Comparison of ENCODE assay signal across 28 cellular contexts in genomic region chr1:2074944-2075740, GRCh38. TPM values are rescaled to one million over a fixed set of nuclear protein-coding genes. Genes with fewer than 3 reads are reported as not detected.
DNase-seq lines count a peak whose midpoint lies in the region; ATAC-seq and TF ChIP-seq lines count a peak whose summit lies in the region.
"Had no signal": no experiment of that assay in that cellular context is flagged by ENCODE, and none has a peak within 500 bp of the region (broad histone marks: within the 10 kb centered on the region; RNA-seq: fewer than 3 reads in every experiment).

No MANE protein-coding gene starts in this region.

- no peak overlapping the region for H3K27ac ChIP-seq in GM23338 (ENCODE audit: low read depth)
- peak overlapping the region; percentile 96 for H3K27ac ChIP-seq in angular gyrus (ENCODE audit: low read depth, low read length)
- H3K27ac ChIP-seq: breast epithelium, heart right ventricle, HL-60, left lung had no signal

- H3K4me3 ChIP-seq in GM23338, result no peak overlapping the region
- H3K4me3 ChIP-seq: heart right ventricle, left lung had no signal

- H2AFZ ChIP-seq in GM23338, result no peak overlapping the region

- peaks cover 20% of the 10 kb centered on the region for H3K4me1 Mint-ChIP-seq in GM23338
- no peaks in the 10 kb centered on the region for H3K4me1 Mint-ChIP-seq in endothelial cell (ENCODE audit: unreplicated experiment)
- peaks cover 0 to 12% of the 10 kb centered on the region in 2 donors for H3K4me1 Mint-ChIP-seq in natural killer cell treated with Interleukin-12 subunit alpha and Interleukin-12 subunit beta and Interleukin-15 and Interleukin-18, amount 100 ng/mL, for 72 hours (ENCODE audit: low read depth in 2 of 2)
- H3K4me1 Mint-ChIP-seq: IgD-negative memory B cell had no signal

- H3K27me3 ChIP-seq in GM23338 (ENCODE audit: insufficient read depth), result no peaks in the 10 kb centered on the region
- H3K27me3 ChIP-seq: breast epithelium had no signal

- H4K20me1 ChIP-seq in GM23338 (replicated peaks; ENCODE audit: insufficient read depth), result 0 out of 2 replicates have a peak, but pooled peaks cover 2% of the 10 kb centered on the region

- H3K4me1 ChIP-seq in GM23338 (ENCODE audit: insufficient read depth), result no peaks in the 10 kb centered on the region
- H3K4me1 ChIP-seq: breast epithelium, heart right ventricle, left lung had no signal

- H3F3A ChIP-seq in GM23338 (replicated peaks; ENCODE audit: low read depth), result no peaks in the 10 kb centered on the region

- ATAC-seq in GM23338 (no peak), GM21786 (IDR thresholded peaks at IDR 0.05; ENCODE audit: unreplicated experiment) (no peak)
- no peak for ATAC-seq in natural killer cell treated with Interleukin-12 subunit alpha and Interleukin-12 subunit beta and Interleukin-15 and Interleukin-18, amount 100 ng/mL, for 72 hours
- ATAC-seq: activated CD8-positive, alpha-beta T cell treated with anti-CD3 and anti-CD28 coated beads, Interleukin-2, amount 10 ng/mL, durations not matched to agents 7 days and 5 days; heart right ventricle; left lung; naive thymus-derived CD8-positive, alpha-beta T cell had no signal

- H3K27ac Mint-ChIP-seq in GM23338 (peak overlapping the region; percentile 86), endothelial cell (ENCODE audit: unreplicated experiment) (no peak overlapping the region)
- H3K27ac Mint-ChIP-seq in natural killer cell treated with Interleukin-12 subunit alpha and Interleukin-12 subunit beta and Interleukin-15 and Interleukin-18, amount 100 ng/mL, for 72 hours, result no peak overlapping the region
- H3K27ac Mint-ChIP-seq: activated CD8-positive, alpha-beta T cell treated with anti-CD3 and anti-CD28 coated beads, Interleukin-2, amount 10 ng/mL, durations not matched to agents 7 days and 5 days; IgD-negative memory B cell; naive thymus-derived CD8-positive, alpha-beta T cell had no signal

- peaks cover 9% of the 10 kb centered on the region; the same call in 1 of the 2 replicates for H3K36me3 ChIP-seq in GM23338 (ENCODE audit: insufficient read depth)
- H3K36me3 ChIP-seq: breast epithelium, heart right ventricle had no signal

- DNase-seq in GM23338 (ENCODE audit: low spot score), result no peak
- DNase-seq in hypothalamus (lab: John Stamatoyannopoulos, UW), result peak in 28 of 51 donors; percentile 14 to 67 (median 40)
- DNase-seq in posterior cingulate gyrus, result peak in 6 of 10 donors; percentile 39 to 92 (median 57)
- no peak for DNase-seq in endothelial cell (ENCODE audit: low spot score)
- no peak for DNase-seq in stimulated activated CD4-positive, alpha-beta T cell treated with anti-CD3 and anti-CD28 coated beads, Interleukin-4, amount 100 ng/mL, for 24 hours
- no peak for DNase-seq in natural killer cell treated with Interleukin-12 subunit alpha and Interleukin-12 subunit beta and Interleukin-15 and Interleukin-18, amount 100 ng/mL, for 72 hours (ENCODE audit: low spot score)
- DNase-seq: activated CD4-positive, CD25-positive, alpha-beta regulatory T cell; activated CD8-positive, alpha-beta T cell treated with anti-CD3 and anti-CD28 coated beads, Interleukin-2, amount 10 ng/mL, durations not matched to agents 7 days and 5 days; activated gamma-delta T cell; cortex of kidney; GF-D8; NCI-H1417 treated with DMSO at 0.1 percent for 48 hours; NCI-H524; stimulated activated CD4-positive, alpha-beta T cell treated with anti-CD3 and anti-CD28 coated beads, Interleukin-2, amount 100 ng/mL, for 48 hours; stimulated activated naive CD4-positive, alpha-beta T cell treated with Interleukin-2 at 50 U/mL for 16 hours; T1000; trophoblast cell had no signal

- H3K27me3 Mint-ChIP-seq in GM23338 (ENCODE audit: insufficient read depth, low read depth, poor library complexity) (peaks cover 13% of the 10 kb centered on the region), endothelial cell (ENCODE audit: unreplicated experiment) (peaks cover 13% of the 10 kb centered on the region)
- H3K27me3 Mint-ChIP-seq in natural killer cell treated with Interleukin-12 subunit alpha and Interleukin-12 subunit beta and Interleukin-15 and Interleukin-18, amount 100 ng/mL, for 72 hours, result no peaks in the 10 kb centered on the region
- H3K27me3 Mint-ChIP-seq: IgD-negative memory B cell; naive thymus-derived CD8-positive, alpha-beta T cell had no signal

- H3K4me3 Mint-ChIP-seq in GM23338, result no peak overlapping the region
- no peak overlapping the region for H3K4me3 Mint-ChIP-seq in endothelial cell (ENCODE audit: unreplicated experiment)
- no peak overlapping the region for H3K4me3 Mint-ChIP-seq in natural killer cell treated with Interleukin-12 subunit alpha and Interleukin-12 subunit beta and Interleukin-15 and Interleukin-18, amount 100 ng/mL, for 72 hours
- H3K4me3 Mint-ChIP-seq: activated CD8-positive, alpha-beta T cell treated with anti-CD3 and anti-CD28 coated beads, Interleukin-2, amount 10 ng/mL, durations not matched to agents 7 days and 5 days; IgD-negative memory B cell; naive thymus-derived CD8-positive, alpha-beta T cell had no signal

- TF ChIP-seq CTCF in GM23338 (conservative IDR thresholded peaks at IDR 0.05; ENCODE audit: low read depth in 2 of 2) (no peak), endothelial cell (IDR thresholded peaks at IDR 0.05; ENCODE audit: unreplicated experiment) (no peak)

- H3K36me3 Mint-ChIP-seq in GM23338 (ENCODE audit: low read depth), result peaks cover 34% of the 10 kb centered on the region
- peaks cover 28% of the 10 kb centered on the region for H3K36me3 Mint-ChIP-seq in endothelial cell (ENCODE audit: low read depth, unreplicated experiment)
- H3K36me3 Mint-ChIP-seq in natural killer cell treated with Interleukin-12 subunit alpha and Interleukin-12 subunit beta and Interleukin-15 and Interleukin-18, amount 100 ng/mL, for 72 hours, result peaks cover 22% of the 10 kb centered on the region

- no peak overlapping the region for H3K4me2 ChIP-seq in GM23338

- H3K9me3 Mint-ChIP-seq in GM23338, result peaks cover 22% of the 10 kb centered on the region
- peaks cover 6% of the 10 kb centered on the region for H3K9me3 Mint-ChIP-seq in endothelial cell (ENCODE audit: unreplicated experiment)
- H3K9me3 Mint-ChIP-seq in natural killer cell treated with Interleukin-12 subunit alpha and Interleukin-12 subunit beta and Interleukin-15 and Interleukin-18, amount 100 ng/mL, for 72 hours, result peaks cover 13% of the 10 kb centered on the region

- intact Hi-C loops in posterior cingulate gyrus (cut with DNase I), result no loop called here

- peaks cover 57% of the 10 kb centered on the region for H3K79me2 ChIP-seq in GM23338 (replicated peaks; ENCODE audit: insufficient read depth)

- H3K9me2 ChIP-seq in GM23338 (ENCODE audit: insufficient read depth), result no peaks in the 10 kb centered on the region

TF ChIP-seq in GM23338, 12 proteins besides CTCF, POLR2A, EP300 and RAD21:
- TF ChIP-seq EZH2phosphoT487 (IDR thresholded peaks at IDR 0.05; ENCODE audit: unreplicated experiment) (no peak), STAT1 (IDR thresholded peaks at IDR 0.05; ENCODE audit: unreplicated experiment) (no peak)

RNA-seq across cellular contexts. Expression of gene PRKCZ, which starts 24.9 kb away (rescaled TPM):
- 36.9 and 42.3 TPM in 2 replicates for total RNA-seq in GM23338 (2014; rRNA removed; shearing (Covaris generic))
- 22.5 and 26.2 TPM in 2 replicates for polyA plus RNA-seq in GM23338 (2016; fragmentation: Nextera tagmentation; extraction: Ambion mirVana)
- total RNA-seq in endothelial cell (ENCODE audit: unreplicated experiment), result 23.1 TPM
- total RNA-seq in natural killer cell treated with Interleukin-12 subunit alpha and Interleukin-12 subunit beta and Interleukin-15 and Interleukin-18, amount 100 ng/mL, for 72 hours, result 10 to 100 TPM; 10.8 to 13.2 TPM

RNA-seq across cellular contexts. Expression of gene GABRD, which starts 56.0 kb away (rescaled TPM):
- 2.8 and 5.1 TPM in 2 replicates for total RNA-seq in GM23338 (2014; rRNA removed; shearing (Covaris generic))
- 1.7 and 2.1 TPM in 2 replicates for polyA plus RNA-seq in GM23338 (2016; fragmentation: Nextera tagmentation; extraction: Ambion mirVana)
- 0.64 TPM for total RNA-seq in endothelial cell (ENCODE audit: unreplicated experiment)
- not detected for total RNA-seq in natural killer cell treated with Interleukin-12 subunit alpha and Interleukin-12 subunit beta and Interleukin-15 and Interleukin-18, amount 100 ng/mL, for 72 hours
- total RNA-seq: activated CD8-positive, alpha-beta T cell treated with anti-CD3 and anti-CD28 coated beads, Interleukin-2, amount 10 ng/mL, durations not matched to agents 7 days and 5 days; breast epithelium; endothelial cell of umbilical vein; MCF 10A; naive thymus-derived CD8-positive, alpha-beta T cell; pulmonary artery endothelial cell had no signal
- polyA plus RNA-seq: endothelial cell of umbilical vein; IgD-negative memory B cell; naive thymus-derived CD8-positive, alpha-beta T cell had no signal

Comparison
In these comparisons a context has a peak if more than half of its experiments do, and no peak if none do; other contexts are left out.
1. DNase-seq: peak in hypothalamus (28 of 51) and posterior cingulate gyrus (6 of 10); none in GM23338 (single experiment), endothelial cell (single experiment), stimulated activated CD4-positive, alpha-beta T cell treated with anti-CD3 and anti-CD28 coated beads, Interleukin-4, amount 100 ng/mL, for 24 hours (single experiment) and natural killer cell treated with Interleukin-12 subunit alpha and Interleukin-12 subunit beta and Interleukin-15 and Interleukin-18, amount 100 ng/mL, for 72 hours (single experiment).